In genomic region chr18:7480853-7481252, GRCh38 we compare ENCODE assay signal across 23 cellular contexts.
"Had no signal": no experiment of that assay in that cellular context is flagged by ENCODE, and none has a peak within 500 bp of the region (broad histone marks: within the 10 kb centered on the region; RNA-seq: fewer than 3 reads in every experiment).

No MANE protein-coding gene starts in this region.

- FAIRE-seq: endometrium, islet of Langerhans, keratinocyte had no signal

- DNase-seq: colonic mucosa; cortex of kidney; effector memory CD4-positive, alpha-beta T cell; erythroblast; esophagus squamous epithelium; foreskin fibroblast; foreskin melanocyte; gastrocnemius medialis; glutamatergic neuron; head of caudate nucleus; heart right ventricle; hippocampal formation; left cardiac atrium; left ventricle myocardium inferior; lower lobe of right lung; mesenchymal stem cell; mucosa of descending colon had no signal

- ATAC-seq: esophagus mucosa, heart right ventricle, left cardiac atrium, left lobe of liver, lower lobe of right lung, mucosa of descending colon had no signal

- H3K27me3 ChIP-seq: colonic mucosa, esophagus squamous epithelium, gastrocnemius medialis, heart right ventricle had no signal

- H3K9me3 ChIP-seq: colonic mucosa, esophagus squamous epithelium, gastrocnemius medialis, heart right ventricle, left ventricle myocardium inferior, lower lobe of right lung, mucosa of descending colon had no signal

- H3K4me3 ChIP-seq: colonic mucosa, esophagus squamous epithelium, gastrocnemius medialis, heart right ventricle, left ventricle myocardium inferior, lower lobe of right lung, mucosa of descending colon had no signal

- H3K4me1 ChIP-seq: colonic mucosa, esophagus squamous epithelium, gastrocnemius medialis, lower lobe of right lung had no signal

- H3K36me3 ChIP-seq: colonic mucosa, esophagus squamous epithelium, gastrocnemius medialis, heart right ventricle, left ventricle myocardium inferior, lower lobe of right lung had no signal

- H3K27ac ChIP-seq: colonic mucosa, epithelial cell of prostate, gastrocnemius medialis, heart right ventricle, left ventricle myocardium inferior, lower lobe of right lung had no signal
